ENCODE assay signal across 16 cellular contexts in genomic region chr9:135320331-135320730, GRCh38.
"Had no signal": no experiment of that assay in that cellular context is flagged by ENCODE, and none has a peak within 500 bp of the region (broad histone marks: within the 10 kb centered on the region; RNA-seq: fewer than 3 reads in every experiment).

No MANE protein-coding gene starts in this region.

- H3K4me1 Mint-ChIP-seq: naive thymus-derived CD4-positive, alpha-beta T cell; nephron progenitor cell had no signal

- H3K27ac Mint-ChIP-seq: naive thymus-derived CD4-positive, alpha-beta T cell; nephron progenitor cell had no signal

- H3K27ac ChIP-seq: foreskin keratinocyte, neutrophil, spleen, stomach, thoracic aorta, transverse colon had no signal

- ATAC-seq: foreskin keratinocyte; left colon; naive thymus-derived CD4-positive, alpha-beta T cell; sciatic nerve had no signal

- H3K36me3 Mint-ChIP-seq: naive thymus-derived CD4-positive, alpha-beta T cell had no signal

- H3K4me1 ChIP-seq: foreskin keratinocyte, spleen, stomach, transverse colon had no signal

- H3K4me3 ChIP-seq: spleen, stomach, thoracic aorta, transverse colon had no signal

- H3K36me3 ChIP-seq: neutrophil, spleen, stomach, thoracic aorta, transverse colon had no signal

- H3K4me3 Mint-ChIP-seq: naive thymus-derived CD4-positive, alpha-beta T cell; nephron progenitor cell had no signal

- H3K27me3 ChIP-seq: foreskin keratinocyte had no signal

- DNase-seq: dermis blood vessel endothelial cell; erythroblast; left colon; mammary epithelial cell; naive thymus-derived CD4-positive, alpha-beta T cell; nephron progenitor cell; stimulated activated CD4-positive, alpha-beta T cell treated with anti-CD3 and anti-CD28 coated beads, Interleukin-2, amount 100 ng/mL, for 24 hours; stimulated activated naive CD4-positive, alpha-beta T cell; stomach; substantia nigra; transverse colon had no signal
